ENCODE assay signal across 20 cellular contexts in the genomic region with DNA sequence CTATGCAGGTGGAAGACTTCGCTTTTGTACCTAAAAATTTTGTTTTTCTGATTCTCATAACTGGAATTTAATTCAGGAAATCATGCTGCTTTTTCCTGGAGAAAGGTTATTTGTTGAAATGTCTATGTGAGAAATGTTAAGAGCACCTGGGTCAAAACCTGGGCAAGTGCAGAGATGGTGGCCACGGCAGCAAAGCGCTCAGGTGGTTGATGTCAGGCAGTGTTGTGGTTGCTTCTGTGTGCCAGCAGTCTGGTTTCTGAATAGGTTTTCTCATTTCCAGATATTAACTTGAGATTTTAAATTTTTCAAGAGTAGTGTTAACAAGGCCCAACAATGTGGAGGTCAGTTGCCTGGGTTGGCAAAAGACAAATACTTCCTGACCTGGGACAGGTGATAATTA.
DNase-seq lines count a peak whose midpoint lies in the region; ATAC-seq and TF ChIP-seq lines count a peak whose summit lies in the region.
"Had no signal": no experiment of that assay in that cellular context is flagged by ENCODE, and none has a peak within 500 bp of the region (broad histone marks: within the 10 kb centered on the region; RNA-seq: fewer than 3 reads in every experiment).

No MANE protein-coding gene starts in this region.

- H3K9me3 Mint-ChIP-seq in brain (peaks cover 0 to 2% (median 0%) of the 10 kb centered on the region in 5 experiments), nephron (no peaks in the 10 kb centered on the region), type B pancreatic cell (no peaks in the 10 kb centered on the region)
- H3K9me3 Mint-ChIP-seq: naive thymus-derived CD8-positive, alpha-beta T cell had no signal

- peak overlapping the region; percentile 84 to 95 (median 93) for H3K4me3 Mint-ChIP-seq in brain
- H3K4me3 Mint-ChIP-seq in nephron, result peak overlapping the region in 1 of 3 experiments; percentile 90
- H3K4me3 Mint-ChIP-seq in type B pancreatic cell, result no peak overlapping the region

- intact Hi-C loops in cardiac septum (cut with DNase I) (no loop called here), Right ventricle myocardium superior (cut with DNase I) (no loop called here)

- no peak for ATAC-seq in Right ventricle myocardium superior (ENCODE audit: poor library complexity)
- ATAC-seq: activated CD4-positive, CD25-positive, alpha-beta regulatory T cell treated with anti-CD3 and anti-CD28 coated beads, Interleukin-2, amount 50 U/mL, for 24 hours; HCT116; K562; naive thymus-derived CD8-positive, alpha-beta T cell had no signal

- H3K27me3 Mint-ChIP-seq in brain (peaks cover 7% of the 10 kb centered on the region), nephron (ENCODE audit: low read depth) (no peaks in the 10 kb centered on the region), type B pancreatic cell (no peaks in the 10 kb centered on the region)
- H3K27me3 Mint-ChIP-seq: naive thymus-derived CD8-positive, alpha-beta T cell had no signal

- H3K27ac Mint-ChIP-seq in brain, result peak overlapping the region; percentile 94 to 100 (median 99)
- peak overlapping the region in 2 of 3 experiments; percentile 86 to 87 for H3K27ac Mint-ChIP-seq in nephron
- peak overlapping the region; percentile 90 for H3K27ac Mint-ChIP-seq in type B pancreatic cell

- TF ChIP-seq CTCF in brain (conservative IDR thresholded peaks at IDR 0.05), result no peak
- TF ChIP-seq CTCF in nephron (IDR thresholded peaks at IDR 0.05; ENCODE audit: unreplicated experiment in 3 of 3), result no peak
- no peak for TF ChIP-seq CTCF in type B pancreatic cell (conservative IDR thresholded peaks at IDR 0.05)

- peaks cover 3% of the 10 kb centered on the region for H3K36me3 Mint-ChIP-seq in brain
- H3K36me3 Mint-ChIP-seq in nephron (ENCODE audit: low read depth), result peaks cover 10% of the 10 kb centered on the region
- H3K36me3 Mint-ChIP-seq in type B pancreatic cell, result peaks cover 3% of the 10 kb centered on the region

- H3K4me1 Mint-ChIP-seq in brain (peaks cover 73% of the 10 kb centered on the region), nephron (peaks cover 37% of the 10 kb centered on the region), type B pancreatic cell (ENCODE audit: unreplicated experiment) (peaks cover 60% of the 10 kb centered on the region)

- DNase-seq in cardiac septum (ENCODE audit: low spot score), result peak; percentile 31
- no peak for DNase-seq in Right ventricle myocardium superior
- DNase-seq in type B pancreatic cell (ENCODE audit: extremely low spot score, unreplicated experiment), result no peak
- no peak for DNase-seq in NCI-H524 treated with DMSO at 0.1 percent for 48 hours (lab: John Stamatoyannopoulos, UW)
- no peak for DNase-seq in activated CD4-positive, alpha-beta T cell treated with anti-CD3 and anti-CD28 coated beads, Interleukin-2, amount 50 U/mL, for 4 hours
- DNase-seq in stimulated activated CD4-positive, alpha-beta T cell treated with anti-CD3 and anti-CD28 coated beads, Interleukin-1b, Interleukin-23, amount 100 ng/mL, for 48 hours, result no peak
- DNase-seq: activated naive CD4-positive, alpha-beta T cell treated with anti-CD3 and anti-CD28 coated beads, Interleukin-2, amount 50 U/mL, for 16 hours; AML-193; aorta; COR-L47; DMS79; naive thymus-derived CD8-positive, alpha-beta T cell; NCI-H146; NCI-H2171 treated with DMSO at 0.1 percent for 48 hours; stimulated activated naive CD4-positive, alpha-beta T cell had no signal
